22 cellular contexts compared by ENCODE assay signal in the genomic region with DNA sequence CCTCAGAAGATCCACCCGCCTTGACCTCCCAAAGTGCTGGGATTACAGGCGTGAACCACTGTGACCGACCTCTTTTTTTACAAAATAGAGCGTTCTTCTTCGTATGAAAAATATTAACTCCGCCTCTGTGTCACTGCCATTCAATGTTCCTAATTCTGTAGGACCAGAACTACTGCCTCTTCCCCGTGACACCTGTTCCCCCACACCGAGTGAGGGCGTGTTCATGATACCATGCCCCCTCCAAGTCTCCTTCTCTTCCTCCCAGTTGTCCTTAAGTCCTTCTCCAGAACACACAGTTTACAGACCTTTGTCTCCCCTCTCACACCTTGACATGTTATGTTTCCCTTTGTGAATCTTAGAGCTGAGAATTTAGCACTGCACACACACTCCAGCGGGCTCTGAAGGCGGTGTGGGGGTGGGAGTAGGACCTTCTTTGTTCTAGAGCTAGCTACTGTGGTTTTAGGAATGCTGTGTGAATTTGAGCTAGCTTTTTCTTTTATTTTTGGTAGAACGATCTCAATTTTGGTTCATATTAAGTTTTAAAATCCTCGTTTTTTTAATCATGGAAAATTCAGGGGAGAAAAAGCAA.
DNase-seq lines count a peak whose midpoint lies in the region; ATAC-seq, FAIRE-seq and TF ChIP-seq lines count a peak whose summit lies in the region.
"Had no signal": no experiment of that assay in that cellular context is flagged by ENCODE, and none has a peak within 500 bp of the region (broad histone marks: within the 10 kb centered on the region; RNA-seq: fewer than 3 reads in every experiment).

No MANE protein-coding gene starts in this region.

- no peaks in the 10 kb centered on the region for H3K27me3 ChIP-seq in hepatocyte
- H3K27me3 ChIP-seq: BLaER1 had no signal

- H3K4me2 ChIP-seq in A549 (peak overlapping the region; percentile 41; the same call in 2 of the 3 replicates), hepatocyte (no peak overlapping the region)

- CTCF ChIA-PET in A549 (lab: Yijun Ruan, JAX) = interaction anchor here (0.9 to 1.5 kb wide), 2 partner anchors 32 to 215 kb away, joined by 4 read pairs; no protein-coding TSS in a partner anchor

- no peak for FAIRE-seq in A549 (lab: Jason Lieb, UNC)
- FAIRE-seq: GM12878, GM19239, H1 had no signal

- no peaks in the 10 kb centered on the region for H3K36me3 ChIP-seq in hepatocyte (replicated peaks; ENCODE audit: insufficient read depth, low read depth)
- H3K36me3 ChIP-seq: BLaER1 had no signal

- H3K9me3 ChIP-seq in A549 (no peaks in the 10 kb centered on the region), hepatocyte (ENCODE audit: low read depth) (no peaks in the 10 kb centered on the region)
- H3K9me3 ChIP-seq: BLaER1, Caco-2 had no signal

- ATAC-seq in A549 = no peak
- no peak for ATAC-seq in esophagus mucosa
- ATAC-seq: CD8-positive, alpha-beta T cell; GM12878 had no signal

- TF ChIP-seq RAD21 in A549 (conservative IDR thresholded peaks at IDR 0.05 in 1 of 2, IDR thresholded peaks at IDR 0.05 in 1 of 2) = no peak

- TF ChIP-seq POLR2A in A549 (IDR thresholded peaks at IDR 0.05; ENCODE audit: low read length) = no peak

- WGBS in A549 (ENCODE audit: missing lambda C conversion rate) = 95% methylated on average over 13 of the region's 13 CpGs
- WGBS in hepatocyte (ENCODE audit: low lambda C conversion rate, missing lambda C conversion rate) = 91% methylated on average over 13 of the region's 13 CpGs

- POLR2A ChIA-PET in A549 (lab: Yijun Ruan, JAX) = no interaction called here

- H3K4me3 ChIP-seq in A549 (no peak overlapping the region), hepatocyte (no peak overlapping the region)
- H3K4me3 ChIP-seq: BLaER1, GM12878, GM23248 had no signal

- no peaks in the 10 kb centered on the region for H3K9me2 ChIP-seq in hepatocyte (replicated peaks; ENCODE audit: insufficient read depth)

- DNase-seq in A549 (ENCODE audit: low read depth in 1 of 2, low spot score in 1 of 2) (no peak), caudate nucleus (lab: John Stamatoyannopoulos, UW) (peak in 27 of 61 donors; percentile 17 to 77 (median 38)), hepatocyte (ENCODE audit: low spot score) (no peak), putamen (ENCODE audit: low spot score) (peak; percentile 58)
- no peak for DNase-seq in activated CD8-positive, alpha-beta memory T cell treated with anti-CD3 and anti-CD28 coated beads, Interleukin-2, amount 50 U/mL, for 4 hours
- DNase-seq in stimulated activated CD4-positive, alpha-beta T cell treated with anti-CD3 and anti-CD28 coated beads, Interleukin-4, amount 100 ng/mL, for 24 hours = no peak
- DNase-seq: Caco-2; CD4-positive, CD25-positive, alpha-beta regulatory T cell; CD8-positive, alpha-beta T cell; DMS 273 treated with DMSO at 0.1 percent for 48 hours; DMS79; EL; GDM1; GM23248; H7; HCEC 1CT had no signal

- peaks cover 56% of the 10 kb centered on the region for H3K4me1 ChIP-seq in A549
- H3K4me1 ChIP-seq in hepatocyte (ENCODE audit: insufficient read depth) = peaks cover 37% of the 10 kb centered on the region

- no peaks in the 10 kb centered on the region for H3K79me2 ChIP-seq in hepatocyte

- H4K20me1 ChIP-seq in hepatocyte (ENCODE audit: insufficient read depth, poor library complexity, severe bottlenecking) = no peaks in the 10 kb centered on the region
- H4K20me1 ChIP-seq: BLaER1 had no signal

- H2AFZ ChIP-seq in hepatocyte = no peak overlapping the region
- H2AFZ ChIP-seq: GM23248 had no signal

- TF ChIP-seq CTCF in A549 (IDR thresholded peaks at IDR 0.05) (no peak), hepatocyte (IDR thresholded peaks at IDR 0.05; ENCODE audit: poor library complexity) (no peak)

- no peak for TF ChIP-seq EP300 in A549 (IDR thresholded peaks at IDR 0.05)

- H3K27ac ChIP-seq in A549 (peak overlapping the region; percentile 42 to 61; a peak in 5 of 6 replicates), caudate nucleus (ENCODE audit: low read depth, low read length) (peak overlapping the region; percentile 82), hepatocyte (peak overlapping the region; percentile 72)
- H3K27ac ChIP-seq: BLaER1, C4-2B, GM23248 had no signal

TF ChIP-seq in A549, 52 proteins besides CTCF, POLR2A, EP300 and RAD21:
- TF ChIP-seq, protein P1, sequence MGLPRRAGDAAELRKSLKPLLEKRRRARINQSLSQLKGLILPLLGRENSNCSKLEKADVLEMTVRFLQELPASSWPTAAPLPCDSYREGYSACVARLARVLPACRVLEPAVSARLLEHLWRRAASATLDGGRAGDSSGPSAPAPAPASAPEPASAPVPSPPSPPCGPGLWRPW (IDR thresholded peaks at IDR 0.05) = no peak
- TF ChIP-seq CEBPB (IDR thresholded peaks at IDR 0.05) (no peak), ZFP36 (IDR thresholded peaks at IDR 0.05; ENCODE audit: borderline replicate concordance, partially characterized antibody) (no peak), HOXB13 (CRISPR knock-in tag; IDR thresholded peaks at IDR 0.05; ENCODE audit: low read depth) (no peak), POLR2AphosphoS2 (conservative IDR thresholded peaks at IDR 0.05; ENCODE audit: low read length) (no peak), ZC3H11A (IDR thresholded peaks at IDR 0.05) (no peak), ZSCAN20 (CRISPR knock-in tag; IDR thresholded peaks at IDR 0.05) (no peak), RARB (CRISPR knock-in tag; IDR thresholded peaks at IDR 0.05) (no peak), ESRRA (IDR thresholded peaks at IDR 0.05; ENCODE audit: borderline replicate concordance, low read length) (no peak), ZNF302 (CRISPR knock-in tag; IDR thresholded peaks at IDR 0.05) (no peak)
